In the genomic region with DNA sequence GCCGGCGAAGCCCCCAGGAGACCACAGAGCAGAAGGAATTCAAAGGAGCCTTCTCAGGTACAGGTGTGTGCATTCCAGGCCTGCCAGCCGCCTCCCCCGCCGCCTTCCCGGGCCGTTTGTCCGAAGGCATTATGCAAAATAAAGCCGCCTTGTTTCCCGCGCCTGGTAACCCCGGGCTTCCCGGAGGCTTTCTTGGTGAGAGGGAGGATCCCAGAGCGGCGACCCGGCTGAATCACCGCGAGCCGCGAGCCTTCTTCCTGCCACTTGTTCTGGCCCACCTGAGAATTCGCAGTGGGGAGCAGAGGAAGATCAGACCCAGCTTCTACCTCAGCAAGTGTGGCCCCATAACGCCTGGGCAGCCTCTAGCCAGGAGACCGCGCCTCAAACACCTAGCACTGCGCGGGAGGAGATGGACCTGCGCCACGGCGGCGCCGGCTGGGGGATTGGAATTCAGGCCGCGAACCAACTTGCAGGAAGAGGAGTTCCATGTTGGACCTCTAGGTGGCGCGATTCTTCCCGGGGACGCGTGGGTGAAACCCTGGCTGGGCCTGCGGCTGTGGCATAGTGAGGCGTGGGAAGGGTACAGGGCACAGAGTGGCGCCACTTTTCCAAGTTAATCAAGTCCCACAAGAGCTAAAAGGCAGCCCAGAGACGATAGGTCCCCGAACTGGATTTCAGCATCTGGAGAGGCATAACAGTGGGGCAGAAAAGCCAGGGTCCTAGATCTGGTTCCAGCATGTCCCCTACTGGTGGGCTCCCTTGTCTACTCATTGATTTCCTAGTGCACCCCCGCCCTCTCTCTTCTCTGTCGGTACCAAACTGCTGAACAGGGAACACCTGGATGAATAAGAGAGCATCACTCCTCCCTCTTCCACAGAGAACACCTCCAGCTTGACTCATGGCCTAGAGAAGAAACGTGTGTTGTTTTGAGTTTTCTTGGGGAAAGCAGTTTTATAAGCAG, we compare ENCODE assay signal across 8 cellular contexts.
DNase-seq lines count a peak whose midpoint lies in the region; ATAC-seq and TF ChIP-seq lines count a peak whose summit lies in the region.

No MANE protein-coding gene starts in this region.

- peak; percentile 23 for TF ChIP-seq CTCF in coronary artery (IDR thresholded peaks at IDR 0.05)
- no peak for TF ChIP-seq CTCF in lower leg skin (IDR thresholded peaks at IDR 0.05)

- DNase-seq in HuH-7.5 (ENCODE audit: low spot score) (peak; percentile 61), coronary artery (ENCODE audit: low spot score) (no peak), lower leg skin (ENCODE audit: low spot score in 2 of 2) (peak; percentile 19 to 89), GOT3 (lab: John Stamatoyannopoulos, UW) (no peak), NCI-H1048 (lab: John Stamatoyannopoulos, UW) (no peak)
- peak; percentile 29 to 68 for DNase-seq in activated CD4-positive, alpha-beta T cell treated with anti-CD3 and anti-CD28 coated beads for 24 hours (ENCODE audit: low read depth in 2 of 2)
- peak; percentile 45 for DNase-seq in stimulated activated CD8-positive, alpha-beta memory T cell treated with anti-CD3 and anti-CD28 coated beads, Interleukin-12 subunit alpha, Interleukin-12 subunit beta, amount 100 ng/mL, for 1 hour (ENCODE audit: low read depth)

- 9% methylated on average over 25 to 32 of the region's 46 CpGs for WGBS in lower leg skin, 2 donors

- ATAC-seq in GM18519 (IDR thresholded peaks at IDR 0.05; ENCODE audit: low FRiP score, unreplicated experiment), result peak; percentile 65

- no peak overlapping the region for H3K27ac ChIP-seq in coronary artery

- intact Hi-C loops in lower leg skin (cut with DNase I; ENCODE audit: low total_unique reads), result no loop called here

- H3K4me3 ChIP-seq in coronary artery (peak overlapping the region; percentile 55), lower leg skin (ENCODE audit: low read depth, poor library complexity, severe bottlenecking) (no peak overlapping the region)

- no peak for TF ChIP-seq POLR2A in lower leg skin (IDR thresholded peaks at IDR 0.05)

Comparison
In these comparisons a context has a peak if more than half of its experiments do, and no peak if none do; other contexts are left out.
1. DNase-seq: peak in HuH-7.5 (single experiment), activated CD4-positive, alpha-beta T cell treated with anti-CD3 and anti-CD28 coated beads for 24 hours (2 of 2), lower leg skin (2 of 2) and stimulated activated CD8-positive, alpha-beta memory T cell treated with anti-CD3 and anti-CD28 coated beads, Interleukin-12 subunit alpha, Interleukin-12 subunit beta, amount 100 ng/mL, for 1 hour (single experiment); none in coronary artery (single experiment), GOT3 (single experiment) and NCI-H1048 (single experiment).